In the genomic region with DNA sequence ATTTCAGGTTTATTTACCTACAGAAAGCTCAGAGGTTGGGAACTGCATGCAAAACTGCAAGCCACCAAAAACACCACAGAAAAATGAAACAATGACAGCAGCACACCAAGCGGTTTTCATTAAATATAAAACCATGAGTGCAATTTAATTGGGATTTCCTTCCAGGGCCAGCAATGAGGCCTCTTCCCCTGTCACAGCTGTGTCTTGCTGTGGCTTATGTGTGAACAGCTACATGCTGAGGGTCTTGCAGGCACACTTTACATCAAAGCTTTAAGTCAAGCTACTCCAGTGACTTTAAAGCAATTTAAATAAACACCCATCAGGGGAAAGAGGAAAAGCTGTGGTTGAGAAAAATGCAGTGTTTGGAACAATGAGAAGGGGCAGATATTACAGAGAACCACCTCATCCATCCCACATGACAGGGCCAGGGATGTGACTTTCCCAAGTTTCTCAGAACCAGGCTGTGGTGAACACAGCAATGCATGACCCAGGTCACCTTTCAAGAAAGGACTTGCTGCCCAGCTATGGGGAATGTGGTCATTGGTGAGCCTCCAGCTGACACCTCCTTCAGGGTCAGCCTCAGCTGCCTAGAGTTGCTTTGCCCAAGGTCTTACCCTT, we compare ENCODE assay signal across 27 cellular contexts.
DNase-seq lines count a peak whose midpoint lies in the region; ATAC-seq and TF ChIP-seq lines count a peak whose summit lies in the region.
"Had no signal": no experiment of that assay in that cellular context is flagged by ENCODE, and none has a peak within 500 bp of the region (broad histone marks: within the 10 kb centered on the region; RNA-seq: fewer than 3 reads in every experiment).

No MANE protein-coding gene starts in this region.

- H3K4me1 Mint-ChIP-seq in mesothelial cell of epicardium: peaks cover 6% of the 10 kb centered on the region

- no peaks in the 10 kb centered on the region for H3K27me3 ChIP-seq in ACC112 (ENCODE audit: insufficient read depth, low read length)
- H3K27me3 ChIP-seq: neutrophil, Peyer's patch, SJSA1, tibial nerve had no signal

- H3K4me3 ChIP-seq in ACC112 (ENCODE audit: low read depth, low read length) (no peak overlapping the region), astrocyte of the spinal cord (ENCODE audit: low read depth, low read length) (no peak overlapping the region)
- no peak overlapping the region for H3K4me3 ChIP-seq in Jurkat, Clone E6-1 (ENCODE audit: low read length)
- H3K4me3 ChIP-seq: coronary artery, mucosa of descending colon, Peyer's patch, psoas muscle, SJSA1, tibial nerve had no signal

- DNase-seq in Jurkat, Clone E6-1 (ENCODE audit: low read depth, low spot score): peak; percentile 38
- DNase-seq in astrocyte of the spinal cord (ENCODE audit: low read depth, low spot score) (peak; percentile 69), mesothelial cell of epicardium (ENCODE audit: low spot score in 2 of 2, unreplicated experiment in 2 of 2) (no peak), mucosa of gallbladder (ENCODE audit: low spot score) (no peak), mesenteric fat pad (ENCODE audit: low spot score) (no peak)
- DNase-seq: activated CD4-positive, alpha-beta T cell treated with anti-CD3 and anti-CD28 coated beads for 1 hour; activated CD8-positive, alpha-beta memory T cell treated with anti-CD3 and anti-CD28 coated beads for 24 hours; activated gamma-delta T cell treated with Interleukin-2 at 50 U/mL for 16 hours; activated T-cell treated with anti-CD3 and anti-CD28 coated beads, Interleukin-2, amount 50 U/mL, for 1 hour; COR-L47; HFFc6; Kasumi-1; mucosa of descending colon; NCI-H1048; NCI-H1694 treated with DMSO at 0.1 percent for 48 hours; NCI-H526 treated with DMSO at 0.1 percent for 48 hours; Peyer's patch; psoas muscle; stimulated activated CD8-positive, alpha-beta memory T cell treated with anti-CD3 and anti-CD28 coated beads, Interleukin-4, amount 100 ng/mL, for 48 hours had no signal

- H3K36me3 Mint-ChIP-seq in mesothelial cell of epicardium: no peaks in the 10 kb centered on the region

- H3K27ac Mint-ChIP-seq in mesothelial cell of epicardium: peak overlapping the region; percentile 67
- H3K27ac Mint-ChIP-seq: HFFc6 had no signal

- H3K36me3 ChIP-seq in ACC112 (ENCODE audit: insufficient read depth, low read length): no peaks in the 10 kb centered on the region
- H3K36me3 ChIP-seq: neutrophil, Peyer's patch, SJSA1, tibial nerve had no signal

- no peaks in the 10 kb centered on the region for H3K9me3 Mint-ChIP-seq in mesothelial cell of epicardium
- H3K9me3 Mint-ChIP-seq: HFFc6 had no signal

- TF ChIP-seq CTCF in astrocyte of the spinal cord (IDR thresholded peaks at IDR 0.05; ENCODE audit: low read depth, low read length) (no peak), mesothelial cell of epicardium (IDR thresholded peaks at IDR 0.05; ENCODE audit: unreplicated experiment) (no peak)

- no peaks in the 10 kb centered on the region for H3K27me3 Mint-ChIP-seq in mesothelial cell of epicardium (ENCODE audit: low read depth)

- in situ Hi-C loops in astrocyte of the spinal cord (cut with HindIII; ENCODE audit: low sequenced_read_pairs): no loop called here

- ATAC-seq in GM18519 (IDR thresholded peaks at IDR 0.05; ENCODE audit: low FRiP score, unreplicated experiment) (no peak), HG02970 (IDR thresholded peaks at IDR 0.05; ENCODE audit: low FRiP score, unreplicated experiment) (no peak)
- ATAC-seq: esophagus mucosa, mucosa of descending colon, psoas muscle had no signal

- H3K4me3 Mint-ChIP-seq in mesothelial cell of epicardium: no peak overlapping the region
- H3K4me3 Mint-ChIP-seq: HFFc6 had no signal

- peak overlapping the region; percentile 3 for H2AFZ ChIP-seq in ACC112 (ENCODE audit: low read length, unreplicated experiment)

- no peak overlapping the region for H3K27ac ChIP-seq in ACC112 (ENCODE audit: low read depth, low read length)
- H3K27ac ChIP-seq: coronary artery, neutrophil, Peyer's patch, psoas muscle, SJSA1, tibial nerve had no signal

- no peaks in the 10 kb centered on the region for H3K79me2 ChIP-seq in ACC112 (ENCODE audit: control insufficient read depth, insufficient read depth, low read length, unreplicated experiment)

- no peaks in the 10 kb centered on the region for H3K4me1 ChIP-seq in ACC112 (ENCODE audit: control insufficient read depth, insufficient read depth, low read length, unreplicated experiment)
- H3K4me1 ChIP-seq: Peyer's patch, psoas muscle, SJSA1 had no signal

Comparison
In these comparisons a context has a peak if more than half of its experiments do, and no peak if none do; other contexts are left out.
1. DNase-seq: peak in Jurkat, Clone E6-1 (single experiment) and astrocyte of the spinal cord (single experiment); none in mesothelial cell of epicardium (0 of 2), mucosa of gallbladder (single experiment) and mesenteric fat pad (single experiment).